Comparison of ENCODE assay signal across 1 cellular context in genomic region chr2:137964066-137964858, GRCh38.
A peak's percentile ranks its signal among the peaks of the same experiment; 100 is the strongest.
TF ChIP-seq lines count a peak whose summit lies in the region.

Gene HNMT (plus strand): TSS chr2:137964473. CDS start chr2:137964492, 19 bp downstream.

TF ChIP-seq in HepG2, 621 proteins besides CTCF, POLR2A, EP300 and RAD21 (continued from another document and continues in another):
- TF ChIP-seq SNAPC4 (CRISPR knock-in tag; IDR thresholded peaks at IDR 0.05), result peak; percentile 83
- TF ChIP-seq HNRNPH1 (optimal IDR thresholded peaks at IDR 0.05; ENCODE audit: low read depth, low read length), result peak; percentile 93
- peak; percentile 96 for TF ChIP-seq FOXA3 (CRISPR knock-in tag; IDR thresholded peaks at IDR 0.05)
- TF ChIP-seq HDAC2 (CRISPR knock-in tag; IDR thresholded peaks at IDR 0.05), result peak; percentile 78
- TF ChIP-seq TEAD3 (CRISPR knock-in tag; optimal IDR thresholded peaks at IDR 0.05; ENCODE audit: borderline replicate concordance), result peak; percentile 79
- TF ChIP-seq CBX2 (IDR thresholded peaks at IDR 0.05; ENCODE audit: low read depth, low read length), result no peak
- no peak for TF ChIP-seq CBX2 (CRISPR knock-in tag; IDR thresholded peaks at IDR 0.05; ENCODE audit: low read depth)
- peak; percentile 89 for TF ChIP-seq TBX3 (IDR thresholded peaks at IDR 0.05; ENCODE audit: borderline replicate concordance)
- TF ChIP-seq NCOA1 (CRISPR knock-in tag; IDR thresholded peaks at IDR 0.05), result peak; percentile 98
- peak; percentile 97 for TF ChIP-seq MEF2D (CRISPR knock-in tag; IDR thresholded peaks at IDR 0.05)
- peak; percentile 60 for TF ChIP-seq MLX (CRISPR knock-in tag; IDR thresholded peaks at IDR 0.05)
- 0 out of 2 replicates have a peak, but pooled peaks have one; percentile 58 for TF ChIP-seq ZFAT (CRISPR knock-in tag; conservative IDR thresholded peaks at IDR 0.05)
- TF ChIP-seq KLF6 (CRISPR knock-in tag; IDR thresholded peaks at IDR 0.05), result 0 out of 2 replicates have a peak, but pooled peaks have one; percentile 76
- TF ChIP-seq MYPOP (CRISPR knock-in tag; IDR thresholded peaks at IDR 0.05), result no peak; the same call in 1 of the 2 replicates
- TF ChIP-seq ZNF430 (CRISPR knock-in tag; IDR thresholded peaks at IDR 0.05), result peak; percentile 95
- peak; percentile 86; the same call in 1 of the 2 replicates for TF ChIP-seq ZNF747 (CRISPR knock-in tag; IDR thresholded peaks at IDR 0.05; ENCODE audit: borderline replicate concordance)
- TF ChIP-seq MEIS2 (CRISPR knock-in tag; IDR thresholded peaks at IDR 0.05), result peak; percentile 91; the same call in 1 of the 2 replicates
- TF ChIP-seq THRA (CRISPR knock-in tag; IDR thresholded peaks at IDR 0.05; ENCODE audit: borderline replicate concordance), result peak; percentile 93
- no peak for TF ChIP-seq AKNA (CRISPR knock-in tag; IDR thresholded peaks at IDR 0.05; ENCODE audit: borderline replicate concordance)
- TF ChIP-seq KDM3A (CRISPR knock-in tag; IDR thresholded peaks at IDR 0.05; ENCODE audit: low read depth), result no peak
- TF ChIP-seq KMT2B (CRISPR knock-in tag; IDR thresholded peaks at IDR 0.05), result peak; percentile 70
- no peak for TF ChIP-seq GMEB2 (CRISPR knock-in tag; IDR thresholded peaks at IDR 0.05; ENCODE audit: low read depth)
- TF ChIP-seq KDM5A (IDR thresholded peaks at IDR 0.05; ENCODE audit: borderline replicate concordance, low read length), result peak; percentile 18; the same call in 1 of the 2 replicates
- TF ChIP-seq HNF1A (IDR thresholded peaks at IDR 0.05; ENCODE audit: low read depth), result peak; percentile 94
- TF ChIP-seq HNF1A (CRISPR knock-in tag; IDR thresholded peaks at IDR 0.05; ENCODE audit: borderline replicate concordance), result peak; percentile 95
- TF ChIP-seq ZNF709 (CRISPR knock-in tag; IDR thresholded peaks at IDR 0.05), result 0 out of 2 replicates have a peak, but pooled peaks have one; percentile 70
- TF ChIP-seq AHR (CRISPR knock-in tag; IDR thresholded peaks at IDR 0.05), result 0 out of 2 replicates have a peak, but pooled peaks have one; percentile 91
- TF ChIP-seq MLXIP (CRISPR knock-in tag; IDR thresholded peaks at IDR 0.05; ENCODE audit: borderline replicate concordance), result peak; percentile 71; the same call in 1 of the 2 replicates
- TF ChIP-seq POLR2G (IDR thresholded peaks at IDR 0.05; ENCODE audit: low read depth, low read length), result peak; percentile 97
- TF ChIP-seq DRAP1 (CRISPR knock-in tag; IDR thresholded peaks at IDR 0.05), result peak; percentile 97
- peak; percentile 69; the same call in 1 of the 2 replicates for TF ChIP-seq ARNT2 (CRISPR knock-in tag; IDR thresholded peaks at IDR 0.05; ENCODE audit: low read depth)
